Comparison of ENCODE assay signal across 6 cellular contexts in the genomic region with DNA sequence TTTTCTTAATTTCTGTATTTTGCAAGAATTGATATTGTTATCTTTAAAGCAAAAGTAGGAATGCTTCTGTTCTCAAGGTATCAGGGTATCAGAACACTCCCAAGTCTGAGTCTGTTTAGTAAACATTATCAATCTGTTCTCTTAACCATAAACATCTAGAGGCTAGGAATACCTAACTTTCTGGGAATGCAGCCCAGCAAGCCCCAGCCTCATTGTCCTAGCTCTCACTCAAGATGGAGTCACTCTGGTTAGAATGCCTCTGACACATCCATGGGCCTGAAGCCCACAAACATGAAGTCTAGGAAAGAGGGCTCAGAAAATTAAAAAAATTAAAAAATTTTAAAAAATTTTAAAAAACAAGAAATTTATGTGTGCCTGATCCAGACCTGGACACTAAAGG.
"Had no signal": no experiment of that assay in that cellular context is flagged by ENCODE, and none has a peak within 500 bp of the region (broad histone marks: within the 10 kb centered on the region; RNA-seq: fewer than 3 reads in every experiment).

No MANE protein-coding gene starts in this region.

- H3K4me3 ChIP-seq: GM23338 had no signal

- H3K27ac ChIP-seq: HL-60 had no signal

- H3K4me2 ChIP-seq: GM23338 had no signal

- H2AFZ ChIP-seq: GM23338 had no signal

- DNase-seq: H9, HCEC 1CT, KBM-7 had no signal

- ATAC-seq: GM23338, HepG2 had no signal
